Comparison of ENCODE assay signal across 14 cellular contexts in genomic region chr14:102857444-102857843, GRCh38.
A peak's percentile ranks its signal among the peaks of the same experiment; 100 is the strongest.
DNase-seq lines count a peak whose midpoint lies in the region; ATAC-seq and TF ChIP-seq lines count a peak whose summit lies in the region.
"Had no signal": no experiment of that assay in that cellular context is flagged by ENCODE, and none has a peak within 500 bp of the region (broad histone marks: within the 10 kb centered on the region; RNA-seq: fewer than 3 reads in every experiment).

No MANE protein-coding gene starts in this region.

- no peak overlapping the region for H3K4me3 Mint-ChIP-seq in Caco-2 (ENCODE audit: unreplicated experiment)
- H3K4me3 Mint-ChIP-seq in activated T-helper 1 cell treated with anti-CD3 and anti-CD28 coated beads, Interleukin-12 subunit alpha, Interleukin-12 subunit beta, Interleukin-2, Interleukin-4 antibody, amounts not matched to agents 30 ng/mL and 10 ng/mL and 1 ng/mL, durations not matched to agents 14 hours and 24 hours and 36 hours = no peak overlapping the region
- H3K4me3 Mint-ChIP-seq in memory B cell = no peak overlapping the region
- H3K4me3 Mint-ChIP-seq: B cell; CD4-positive, alpha-beta T cell; HFFc6 had no signal

- intact Hi-C loops in Caco-2 (cut with micrococcal nuclease; ENCODE audit: unreplicated experiment) = loop anchor here (1.0 kb wide), 1 partner anchor 16 kb away; no protein-coding TSS in a partner anchor
- intact Hi-C loops in activated T-helper 1 cell treated with anti-CD3 and anti-CD28 coated beads, Interleukin-12 subunit alpha, Interleukin-12 subunit beta, Interleukin-2, Interleukin-4 antibody, amounts not matched to agents 30 ng/mL and 10 ng/mL and 1 ng/mL, durations not matched to agents 14 hours and 24 hours and 36 hours (cut with micrococcal nuclease) = no loop called here

- ATAC-seq in memory B cell (ENCODE audit: low read depth) = no peak

- no peaks in the 10 kb centered on the region for H3K27me3 Mint-ChIP-seq in Caco-2 (ENCODE audit: insufficient read depth, unreplicated experiment)
- no peaks in the 10 kb centered on the region for H3K27me3 Mint-ChIP-seq in activated T-helper 1 cell treated with anti-CD3 and anti-CD28 coated beads, Interleukin-12 subunit alpha, Interleukin-12 subunit beta, Interleukin-2, Interleukin-4 antibody, amounts not matched to agents 30 ng/mL and 10 ng/mL and 1 ng/mL, durations not matched to agents 14 hours and 24 hours and 36 hours (ENCODE audit: insufficient read depth)
- H3K27me3 Mint-ChIP-seq in memory B cell = no peaks in the 10 kb centered on the region
- H3K27me3 Mint-ChIP-seq: B cell; CD4-positive, alpha-beta T cell had no signal

- POLR2A ChIA-PET in Caco-2 (lab: Charles Lee) = interaction anchor here (0.5 to 1.1 kb wide), 2 partner anchors 16 to 56 kb away, joined by 3 to 6 read pairs; no protein-coding TSS in a partner anchor

- CTCF ChIA-PET in Caco-2 (lab: Charles Lee) = no interaction called here

- peaks cover 1% of the 10 kb centered on the region for H3K36me3 ChIP-seq in Caco-2 (ENCODE audit: control insufficient read depth, insufficient read depth, low read length)

- peaks cover 13% of the 10 kb centered on the region for H3K4me1 Mint-ChIP-seq in Caco-2 (ENCODE audit: low read depth, unreplicated experiment)
- peaks cover 52% of the 10 kb centered on the region for H3K4me1 Mint-ChIP-seq in activated T-helper 1 cell treated with anti-CD3 and anti-CD28 coated beads, Interleukin-12 subunit alpha, Interleukin-12 subunit beta, Interleukin-2, Interleukin-4 antibody, amounts not matched to agents 30 ng/mL and 10 ng/mL and 1 ng/mL, durations not matched to agents 14 hours and 24 hours and 36 hours (ENCODE audit: low read depth)
- H3K4me1 Mint-ChIP-seq in memory B cell = peaks cover 22% of the 10 kb centered on the region

- no peaks in the 10 kb centered on the region for H3K9me3 ChIP-seq in Caco-2

- peak; percentile 62 to 70 for DNase-seq in Caco-2
- DNase-seq in activated T-helper 1 cell treated with anti-CD3 and anti-CD28 coated beads, Interleukin-12 subunit alpha, Interleukin-12 subunit beta, Interleukin-2, Interleukin-4 antibody, amounts not matched to agents 30 ng/mL and 10 ng/mL and 1 ng/mL, durations not matched to agents 14 hours and 24 hours and 36 hours (ENCODE audit: low spot score) = no peak
- DNase-seq in fibroblast of the aortic adventitia (ENCODE audit: low read depth) = peak; percentile 21
- DNase-seq in memory B cell (ENCODE audit: low spot score in 2 of 2) = no peak
- no peak for DNase-seq in H4 (ENCODE audit: low spot score)
- no peak for DNase-seq in GM20000 (ENCODE audit: low spot score)
- no peak for DNase-seq in NCI-H69 (lab: John Stamatoyannopoulos, UW)
- DNase-seq: C1 segment of cervical spinal cord; CD4-positive, alpha-beta T cell; DMS79; GDM1; HCEC 1CT; HFFc6 had no signal

- TF ChIP-seq CTCF in Caco-2 (IDR thresholded peaks at IDR 0.05; ENCODE audit: insufficient read depth in 1 of 2, low read depth in 1 of 2, low read length in 1 of 2, severe bottlenecking in 1 of 2, unreplicated experiment in 1 of 2) (no peak), fibroblast of the aortic adventitia (IDR thresholded peaks at IDR 0.05; ENCODE audit: insufficient read depth, low read length) (no peak), GM20000 (IDR thresholded peaks at IDR 0.05; ENCODE audit: extremely low read depth, missing control alignments) (no peak)

- H3K4me1 ChIP-seq in Caco-2 = peaks cover 18% of the 10 kb centered on the region; the same call in 1 of the 2 replicates

- H3K27me3 ChIP-seq in Caco-2 (replicated peaks; ENCODE audit: control insufficient read depth, insufficient read depth, low read length) = no peaks in the 10 kb centered on the region

- peaks cover 6% of the 10 kb centered on the region for H3K36me3 Mint-ChIP-seq in Caco-2 (ENCODE audit: insufficient read depth, unreplicated experiment)
- peaks cover 49% of the 10 kb centered on the region for H3K36me3 Mint-ChIP-seq in activated T-helper 1 cell treated with anti-CD3 and anti-CD28 coated beads, Interleukin-12 subunit alpha, Interleukin-12 subunit beta, Interleukin-2, Interleukin-4 antibody, amounts not matched to agents 30 ng/mL and 10 ng/mL and 1 ng/mL, durations not matched to agents 14 hours and 24 hours and 36 hours (ENCODE audit: low read depth)
- peaks cover 43% of the 10 kb centered on the region for H3K36me3 Mint-ChIP-seq in memory B cell

- no TSS peak for BruUV-seq in Caco-2 (replicated peaks; lab: Mats Ljungman, UMichigan)

- peak overlapping the region; percentile 69 for H3K27ac Mint-ChIP-seq in Caco-2 (ENCODE audit: unreplicated experiment)
- peak overlapping the region; percentile 52 for H3K27ac Mint-ChIP-seq in activated T-helper 1 cell treated with anti-CD3 and anti-CD28 coated beads, Interleukin-12 subunit alpha, Interleukin-12 subunit beta, Interleukin-2, Interleukin-4 antibody, amounts not matched to agents 30 ng/mL and 10 ng/mL and 1 ng/mL, durations not matched to agents 14 hours and 24 hours and 36 hours
- peak overlapping the region; percentile 70 for H3K27ac Mint-ChIP-seq in memory B cell
- H3K27ac Mint-ChIP-seq: B cell; CD4-positive, alpha-beta T cell; HFFc6 had no signal

- no peaks in the 10 kb centered on the region for H3K9me3 Mint-ChIP-seq in Caco-2 (ENCODE audit: unreplicated experiment)
- peaks cover 12% of the 10 kb centered on the region for H3K9me3 Mint-ChIP-seq in activated T-helper 1 cell treated with anti-CD3 and anti-CD28 coated beads, Interleukin-12 subunit alpha, Interleukin-12 subunit beta, Interleukin-2, Interleukin-4 antibody, amounts not matched to agents 30 ng/mL and 10 ng/mL and 1 ng/mL, durations not matched to agents 14 hours and 24 hours and 36 hours
- H3K9me3 Mint-ChIP-seq in memory B cell = peaks cover 8% of the 10 kb centered on the region

- no peak overlapping the region for H3K4me3 ChIP-seq in Caco-2 (ENCODE audit: low read depth, low read length)
- H3K4me3 ChIP-seq in fibroblast of the aortic adventitia (ENCODE audit: low read depth, low read length) = no peak overlapping the region

Comparison
In these comparisons a context has a peak if more than half of its experiments do, and no peak if none do; other contexts are left out.
1. DNase-seq: peak in Caco-2 (2 of 2) and fibroblast of the aortic adventitia (single experiment); none in activated T-helper 1 cell treated with anti-CD3 and anti-CD28 coated beads, Interleukin-12 subunit alpha, Interleukin-12 subunit beta, Interleukin-2, Interleukin-4 antibody, amounts not matched to agents 30 ng/mL and 10 ng/mL and 1 ng/mL, durations not matched to agents 14 hours and 24 hours and 36 hours (single experiment), memory B cell (0 of 2), H4 (single experiment), GM20000 (single experiment) and NCI-H69 (single experiment).
2. Peak in every context shown above with its lines, with median percentiles within 50 percentile points of each other: H3K27ac Mint-ChIP-seq.